ENCODE assay signal across 1 cellular context in genomic region chr16:8623634-8624033, GRCh38.
A peak's percentile ranks its signal among the peaks of the same experiment; 100 is the strongest.
TF ChIP-seq lines count a peak whose summit lies in the region.

No MANE protein-coding gene starts in this region.

TF ChIP-seq in HepG2, 621 proteins besides CTCF, POLR2A, EP300 and RAD21:
- TF ChIP-seq ARID4A (CRISPR knock-in tag; IDR thresholded peaks at IDR 0.05; ENCODE audit: borderline replicate concordance) (no peak), FOSL2 (CRISPR knock-in tag; IDR thresholded peaks at IDR 0.05) (peak; percentile 51), ATF7 (IDR thresholded peaks at IDR 0.05) (peak; percentile 30; the same call in 1 of the 2 replicates), ATF7 (CRISPR knock-in tag; IDR thresholded peaks at IDR 0.05) (no peak), CREB1 (IDR thresholded peaks at IDR 0.05) (peak; percentile 22; the same call in 1 of the 2 replicates), CREB1 (CRISPR knock-in tag; IDR thresholded peaks at IDR 0.05) (no peak), ZNF230 (CRISPR knock-in tag; IDR thresholded peaks at IDR 0.05) (no peak), ZBTB21 (CRISPR knock-in tag; IDR thresholded peaks at IDR 0.05) (0 out of 2 replicates have a peak, but pooled peaks have one; percentile 40), NFE2L2 (IDR thresholded peaks at IDR 0.05; ENCODE audit: low read length) (peak; percentile 17; the same call in 1 of the 2 replicates)
